22 cellular contexts compared by ENCODE assay signal in genomic region chr4:7320413-7320812, GRCh38.
"Had no signal": no experiment of that assay in that cellular context is flagged by ENCODE, and none has a peak within 500 bp of the region (broad histone marks: within the 10 kb centered on the region; RNA-seq: fewer than 3 reads in every experiment).

No MANE protein-coding gene starts in this region.

- H3K36me3 ChIP-seq: brain microvascular endothelial cell, sigmoid colon, stomach, vagina had no signal

- H3K27me3 ChIP-seq: brain microvascular endothelial cell, sigmoid colon, stomach, vagina had no signal

- H3K27ac ChIP-seq: brain microvascular endothelial cell, coronary artery, left ventricle myocardium inferior, sigmoid colon, stomach, vagina had no signal

- H3K4me1 ChIP-seq: left ventricle myocardium inferior, sigmoid colon, vagina had no signal

- DNase-seq: activated CD4-positive, alpha-beta T cell treated with anti-CD3 and anti-CD28 coated beads, Interleukin-2, amount 50 U/mL, for 1 hour; activated CD4-positive, CD25-positive, alpha-beta regulatory T cell treated with anti-CD3 and anti-CD28 coated beads, Interleukin-2, amount 50 U/mL, for 72 hours; activated CD8-positive, alpha-beta memory T cell treated with anti-CD3 and anti-CD28 coated beads, Interleukin-2, amount 50 U/mL, for 4 hours; activated effector memory CD4-positive, alpha-beta T cell treated with Interleukin-2 at 50 U/mL for 16 hours; activated naive CD4-positive, alpha-beta T cell treated with anti-CD3 and anti-CD28 coated beads, Interleukin-2, amount 10 ng/mL, durations not matched to agents 7 days and 5 days; activated naive CD8-positive, alpha-beta T cell treated with anti-CD3 and anti-CD28 coated beads, Interleukin-2, amount 50 U/mL, for 24 hours; activated T-cell treated with anti-CD3 and anti-CD28 coated beads, Interleukin-2, amount 50 U/mL, for 4 hours; aorta; brain microvascular endothelial cell; central memory CD4-positive, alpha-beta T cell; erythroblast; foreskin melanocyte; hypothalamus; kidney glomerular epithelial cell; left ventricle myocardium inferior; occipital lobe; sigmoid colon; stimulated activated CD4-positive, alpha-beta T cell treated with anti-CD3 and anti-CD28 coated beads, Interleukin-4, amount 100 ng/mL, for 24 hours; stomach; trophoblast cell had no signal

- H3K4me3 ChIP-seq: coronary artery, left ventricle myocardium inferior, sigmoid colon, stomach, vagina had no signal
